Comparison of ENCODE assay signal across 1 cellular context in the genomic region with DNA sequence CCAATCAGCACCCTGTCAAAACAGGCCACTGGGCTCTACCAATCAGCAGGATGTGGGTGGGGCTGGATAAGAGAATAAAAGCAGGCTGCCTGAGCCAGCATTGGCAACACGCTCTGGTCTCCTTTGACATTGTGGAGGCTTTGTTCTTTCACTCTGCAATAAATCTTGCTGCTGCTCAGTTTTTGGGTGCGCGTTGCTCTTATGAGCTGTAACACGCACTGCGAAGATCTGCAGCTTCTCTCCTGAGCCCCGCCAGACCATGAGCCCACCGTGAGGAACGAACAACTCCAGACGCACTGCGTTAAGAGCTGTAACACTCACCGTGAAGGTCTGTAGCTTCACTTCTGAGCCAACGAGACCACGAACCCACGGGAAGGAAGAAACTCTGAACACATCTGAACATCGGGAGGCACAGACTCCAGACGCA.
TF ChIP-seq lines count a peak whose summit lies in the region.

No MANE protein-coding gene starts in this region.

TF ChIP-seq in HCT116, 20 proteins besides CTCF, POLR2A, EP300 and RAD21 (continued from another document):
- TF ChIP-seq ELF1 (IDR thresholded peaks at IDR 0.05; ENCODE audit: borderline replicate concordance, low read depth) (no peak), JUND (IDR thresholded peaks at IDR 0.05) (no peak), YY1 (IDR thresholded peaks at IDR 0.05; ENCODE audit: extremely low read depth, insufficient replicate concordance, low read depth, low read length) (no peak)
